In the genomic region with DNA sequence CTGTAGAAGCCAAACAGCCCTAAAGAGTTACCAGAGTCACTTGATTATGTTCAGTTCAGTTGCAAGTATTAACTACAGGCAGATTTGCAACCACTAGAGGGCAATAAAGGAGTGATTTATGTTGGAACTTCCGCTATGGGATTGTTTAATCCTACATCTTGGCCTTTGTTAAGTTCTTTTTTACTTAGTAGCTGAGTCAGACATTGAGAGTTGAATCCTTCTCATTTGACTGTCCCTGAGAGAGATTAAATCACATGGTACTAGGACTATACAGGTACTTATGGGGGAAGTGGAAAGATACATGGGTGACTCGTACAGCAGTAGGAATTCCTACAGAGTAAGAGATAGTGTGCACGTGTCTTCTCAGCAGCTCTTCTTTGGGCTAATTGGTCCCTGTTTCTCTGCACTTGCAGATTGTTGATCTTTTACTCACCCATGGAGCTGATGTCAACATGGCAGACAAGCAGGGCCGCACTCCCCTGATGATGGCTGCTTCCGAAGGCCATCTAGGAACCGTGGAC, we compare ENCODE assay signal across 8 cellular contexts. TPM values are rescaled to one million over a fixed set of nuclear protein-coding genes. Genes with fewer than 3 reads are reported as not detected.
DNase-seq lines count a peak whose midpoint lies in the region; ATAC-seq, FAIRE-seq and TF ChIP-seq lines count a peak whose summit lies in the region.

No MANE protein-coding gene starts in this region.

- H2AFZ ChIP-seq in PC-9 (no peak overlapping the region), endothelial cell of umbilical vein (ENCODE audit: low read depth, low read length) (no peak overlapping the region)

- H3K4me2 ChIP-seq in PC-9 (no peak overlapping the region), endothelial cell of umbilical vein (ENCODE audit: insufficient read depth, low read length) (no peak overlapping the region)

- no peaks in the 10 kb centered on the region for H3K9me2 ChIP-seq in PC-9 (ENCODE audit: insufficient read depth)

- H3K9me1 ChIP-seq in endothelial cell of umbilical vein (replicated peaks; ENCODE audit: control insufficient read depth, extremely low read depth, insufficient read depth, low read length) = no peaks in the 10 kb centered on the region

- H3K79me2 ChIP-seq in PC-9 (ENCODE audit: low read depth) = no peaks in the 10 kb centered on the region
- no peaks in the 10 kb centered on the region for H3K79me2 ChIP-seq in endothelial cell of umbilical vein (ENCODE audit: control insufficient read depth, insufficient read depth, low read length)

- no peaks in the 10 kb centered on the region for H3K4me1 ChIP-seq in PC-9 (replicated peaks; ENCODE audit: insufficient read depth)
- peaks cover 4% of the 10 kb centered on the region for H3K4me1 ChIP-seq in endothelial cell of umbilical vein (ENCODE audit: control insufficient read depth, extremely low read depth, insufficient read depth, low read length)

- DNase-seq in EH (ENCODE audit: low read depth) (peak; percentile 81), Kasumi-1 (lab: John Stamatoyannopoulos, UW) (peak; percentile 94 to 97), PC-9 (peak in 1 of 2 experiments; percentile 55), endothelial cell of umbilical vein (ENCODE audit: low read depth, low spot score) (peak; percentile 83), myocyte (ENCODE audit: low read depth) (peak; percentile 64), cerebellar nuclear complex (lab: John Stamatoyannopoulos, UW) (no peak)

- CTCF ChIA-PET in PC-9 (lab: Charles Lee) (interaction anchor here (0.6 to 1.5 kb wide), 3 partner anchors 323 to 733 kb away, joined by 6 to 12 read pairs (median 6); no protein-coding TSS in a partner anchor), endothelial cell of umbilical vein (lab: Charles Lee) (interaction anchor here (0.6 to 4.8 kb wide), 52 partner anchors 8 to 853 kb away, joined by 3 to 295 read pairs (median 7); partner anchors contain the start of gene MAP3K3)

- H3F3A ChIP-seq in PC-9 (ENCODE audit: insufficient read depth, low read depth) = peaks cover 23% of the 10 kb centered on the region

- H3K4me3 ChIP-seq in PC-9 = no peak overlapping the region
- no peak overlapping the region for H3K4me3 ChIP-seq in endothelial cell of umbilical vein (replicated peaks in 1 of 3; ENCODE audit: insufficient read depth in 1 of 3, low read depth in 1 of 3, low read length in 3 of 3)

- H3K27me3 ChIP-seq in PC-9 (ENCODE audit: insufficient read depth, low read depth) (no peaks in the 10 kb centered on the region), endothelial cell of umbilical vein (ENCODE audit: control insufficient read depth in 2 of 2, insufficient read depth in 2 of 2, low read length in 2 of 2) (no peaks in the 10 kb centered on the region)

- peak; percentile 81 for FAIRE-seq in endothelial cell of umbilical vein (lab: Jason Lieb, UNC)

- no peaks in the 10 kb centered on the region for H3K9me3 ChIP-seq in PC-9 (ENCODE audit: insufficient read depth, low read depth)
- H3K9me3 ChIP-seq in endothelial cell of umbilical vein (replicated peaks; ENCODE audit: control insufficient read depth, insufficient read depth, low read length) = no peaks in the 10 kb centered on the region

- TF ChIP-seq CTCF in PC-9 (conservative IDR thresholded peaks at IDR 0.05) (peak; percentile 74), endothelial cell of umbilical vein (IDR thresholded peaks at IDR 0.05; ENCODE audit: extremely low read depth in 1 of 2, insufficient read depth in 1 of 2, low read depth in 1 of 2, low read length in 2 of 2) (peak; percentile 57 to 59)

- no peak overlapping the region for H3K27ac ChIP-seq in PC-9
- H3K27ac ChIP-seq in endothelial cell of umbilical vein (ENCODE audit: insufficient read depth, low read depth, low read length) = peak overlapping the region; percentile 32

- intact Hi-C loops in PC-9 (cut with micrococcal nuclease; ENCODE audit: unreplicated experiment) (loop anchor here (1.0 to 10.0 kb wide), 4 partner anchors 324 to 734 kb away; no protein-coding TSS in a partner anchor), endothelial cell of umbilical vein (cut with micrococcal nuclease) (loop anchor here (1.0 to 5.0 kb wide), 7 partner anchors 292 to 984 kb away; partner anchors contain the start of gene METTL2A)

- no peak overlapping the region for H3K9ac ChIP-seq in endothelial cell of umbilical vein (replicated peaks; ENCODE audit: extremely low read depth, insufficient read depth, low read length)

- H3K36me3 ChIP-seq in PC-9 (ENCODE audit: low read depth) = peaks cover 60% of the 10 kb centered on the region; the same call in 1 of the 2 replicates
- H3K36me3 ChIP-seq in endothelial cell of umbilical vein (ENCODE audit: control insufficient read depth in 2 of 2, extremely low read depth in 1 of 2, insufficient read depth in 2 of 2, low read length in 2 of 2) = no peaks in the 10 kb centered on the region

- BruUV-seq in PC-9 (replicated peaks; lab: Mats Ljungman, UMichigan) = no TSS peak
- BruUV-seq in endothelial cell of umbilical vein (replicated peaks; lab: Mats Ljungman, UMichigan) = no TSS peak

- ATAC-seq in HG03432 (IDR thresholded peaks at IDR 0.05; ENCODE audit: unreplicated experiment) (no peak), GM21576 (IDR thresholded peaks at IDR 0.05; ENCODE audit: unreplicated experiment) (no peak)

- dilution Hi-C loops in endothelial cell of umbilical vein (cut with MboI; ENCODE audit: extremely low pct_ligation_motif_present, low sequenced_read_pairs) = no loop called here

- TF ChIP-seq POLR2A in endothelial cell of umbilical vein (IDR thresholded peaks at IDR 0.05; ENCODE audit: low read depth, low read length) = no peak

- POLR2A ChIA-PET in PC-9 (lab: Charles Lee; ENCODE audit: unreplicated experiment) = interaction anchor here (0.6 to 0.7 kb wide), 2 partner anchors 529 to 828 kb away, joined by 3 to 5 read pairs; no protein-coding TSS in a partner anchor
- POLR2A ChIA-PET in endothelial cell of umbilical vein (lab: Charles Lee) = no interaction called here

- H4K20me1 ChIP-seq in PC-9 (ENCODE audit: insufficient read depth) (peaks cover 24% of the 10 kb centered on the region), endothelial cell of umbilical vein (replicated peaks; ENCODE audit: control insufficient read depth, extremely low read depth, insufficient read depth, low read length) (no peaks in the 10 kb centered on the region)

TF ChIP-seq in endothelial cell of umbilical vein, 7 proteins besides CTCF, POLR2A, EP300 and RAD21:
- TF ChIP-seq JUN (IDR thresholded peaks at IDR 0.05; ENCODE audit: borderline replicate concordance, insufficient read depth, insufficient read length, low read depth) = no peak
- TF ChIP-seq MYC (IDR thresholded peaks at IDR 0.05; ENCODE audit: low read depth, low read length) = no peak
- TF ChIP-seq EZH2 (IDR thresholded peaks at IDR 0.05; ENCODE audit: borderline replicate concordance, low read depth, low read length, severe bottlenecking) = no peak
- peak; percentile 13 for TF ChIP-seq FOS (IDR thresholded peaks at IDR 0.05; ENCODE audit: borderline replicate concordance, insufficient read depth, low read length)

RNA-seq across cellular contexts. Expression of gene CYB561, which starts 40.3 kb away (rescaled TPM):
- total RNA-seq in PC-9 (2021) (61.6 and 71.6 TPM in 2 replicates), endothelial cell of umbilical vein (71.1 and 72.4 TPM in 2 replicates), myocyte (2.9 and 4.6 TPM in 2 replicates)
- 34.9 and 45.1 TPM in 2 replicates for polyA plus RNA-seq in endothelial cell of umbilical vein
- polyA plus RNA-seq in endothelial cell of umbilical vein (2011; cell fraction: cytosol; rRNA removed) = 24.4 and 30.5 TPM in 2 replicates
- 61.1 and 63.6 TPM in 2 replicates for polyA plus RNA-seq in endothelial cell of umbilical vein (2011; cell fraction: nucleus; rRNA removed)
- 22.3 and 28.9 TPM in 2 replicates for polyA plus RNA-seq in endothelial cell of umbilical vein (2012)
- polyA minus RNA-seq in endothelial cell of umbilical vein = 68.6 and 78.0 TPM in 2 replicates
- 21.5 TPM for polyA minus RNA-seq in endothelial cell of umbilical vein (2011; cell fraction: cytosol; rRNA and poly(A)+ RNA removed)
- 21.5 and 39.9 TPM in 2 replicates for polyA minus RNA-seq in endothelial cell of umbilical vein (2011; cell fraction: nucleus; rRNA and poly(A)+ RNA removed)
- 3.0 TPM for polyA plus RNA-seq in myocyte (2012)

Comparison
In these comparisons a context has a peak if more than half of its experiments do, and no peak if none do; other contexts are left out.
1. DNase-seq: peak in EH (single experiment), Kasumi-1 (2 of 2), endothelial cell of umbilical vein (single experiment) and myocyte (single experiment); none in cerebellar nuclear complex (0 of 2).
2. RNA of gene CYB561, which starts 40.3 kb away (total RNA-seq): 61.6 to 71.6 TPM in PC-9 and 71.1 to 72.4 TPM in endothelial cell of umbilical vein; 2.9 to 4.6 TPM in myocyte; every median in the first group is over 10 times any median in the second.